ENCODE assay signal across 15 cellular contexts in the genomic region with DNA sequence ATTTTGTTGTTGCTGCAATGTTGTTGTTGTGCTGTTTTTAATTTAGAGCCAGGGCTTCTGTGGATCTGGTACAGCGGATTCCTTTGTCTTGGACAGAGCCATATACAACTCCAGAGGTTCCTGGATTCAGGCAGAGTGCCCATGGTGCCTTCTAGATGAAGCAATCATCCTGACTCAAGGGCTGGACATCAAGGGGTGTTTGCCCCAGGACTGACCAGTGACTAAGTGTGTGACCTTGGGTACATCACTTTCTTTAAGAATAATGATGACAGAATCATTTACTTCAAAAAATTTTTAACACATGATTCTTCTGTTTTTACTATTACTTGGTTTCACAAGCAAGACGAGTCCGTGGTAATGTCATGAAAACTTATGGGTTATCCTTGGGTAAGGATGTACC.
DNase-seq lines count a peak whose midpoint lies in the region; ATAC-seq, FAIRE-seq and TF ChIP-seq lines count a peak whose summit lies in the region.
"Had no signal": no experiment of that assay in that cellular context is flagged by ENCODE, and none has a peak within 500 bp of the region (broad histone marks: within the 10 kb centered on the region; RNA-seq: fewer than 3 reads in every experiment).

No MANE protein-coding gene starts in this region.

- RAD21 ChIA-PET in GM12878 (lab: Charles Lee; ENCODE audit: unreplicated experiment), result interaction anchor here (1.0 kb wide), 1 partner anchor 14 kb away, joined by 3 read pairs; no protein-coding TSS in a partner anchor

- H3K4me1 ChIP-seq in GM12878 (ENCODE audit: control insufficient read depth, insufficient read depth, low read length) (peaks cover 37% of the 10 kb centered on the region), iPS-20b (ENCODE audit: insufficient read depth, low read length) (peaks cover 25% of the 10 kb centered on the region)

- H3K27me3 Mint-ChIP-seq in stimulated activated memory B cell treated with anti-CD40 and anti-IgM and Interleukin-4, amounts not matched to agents 10 μg/mL and 1 μg/mL and 100 μg/mL, for 72 hours, result no peaks in the 10 kb centered on the region
- no peaks in the 10 kb centered on the region for H3K27me3 Mint-ChIP-seq in T-cell
- H3K27me3 Mint-ChIP-seq: activated naive CD4-positive, alpha-beta T cell treated with anti-CD3 and anti-CD28 coated beads, Interleukin-2, amount 50 U/mL, for 24 hours had no signal

- TF ChIP-seq RAD21 in GM12878 (IDR thresholded peaks at IDR 0.05; ENCODE audit: insufficient read depth, low read depth, low read length), result no peak

- H3K4me3 ChIP-seq in GM12878, result no peak overlapping the region
- H3K4me3 ChIP-seq in iPS-20b (ENCODE audit: low read length), result no peak overlapping the region
- H3K4me3 ChIP-seq: SK-N-MC, upper lobe of right lung had no signal

- H3K27ac ChIP-seq in GM12878 (ENCODE audit: control insufficient read depth, insufficient read depth), result no peak overlapping the region
- no peak overlapping the region for H3K27ac ChIP-seq in iPS-20b (ENCODE audit: low read length)
- H3K27ac ChIP-seq: SK-N-MC had no signal

- H4K20me1 ChIP-seq in GM12878 (ENCODE audit: control insufficient read depth, insufficient read depth), result no peaks in the 10 kb centered on the region

- no peak for FAIRE-seq in GM12878 (lab: Jason Lieb, UNC)

- no peak for TF ChIP-seq CTCF in GM12878 (IDR thresholded peaks at IDR 0.05 in 2 of 3, conservative IDR thresholded peaks at IDR 0.05 in 1 of 3; ENCODE audit: control insufficient read depth in 2 of 3, extremely low read depth in 1 of 3, insufficient read depth in 1 of 3, low read depth in 3 of 3, low read length in 3 of 3)

- H3K4me2 ChIP-seq in GM12878 (ENCODE audit: control insufficient read depth, insufficient read depth), result no peak overlapping the region

- POLR2A ChIA-PET in GM12878 (lab: Charles Lee) (interaction anchor here (0.6 kb wide), 1 partner anchor 38 kb away, joined by 4 read pairs; no protein-coding TSS in a partner anchor), T-cell (lab: Charles Lee) (no interaction called here)

- H2AFZ ChIP-seq in GM12878 (ENCODE audit: control insufficient read depth, low read depth, low read length), result no peak overlapping the region

- H3K9ac ChIP-seq in GM12878 (ENCODE audit: control insufficient read depth, insufficient read depth, low read length), result no peak overlapping the region
- H3K9ac ChIP-seq in iPS-20b (ENCODE audit: low read depth, low read length), result peak overlapping the region; percentile 19; the same call in 1 of the 2 replicates

- H3K27me3 ChIP-seq in GM12878 (replicated peaks in 1 of 2; ENCODE audit: control insufficient read depth in 2 of 2, insufficient read depth in 2 of 2, low read length in 1 of 2), result no peaks in the 10 kb centered on the region
- H3K27me3 ChIP-seq in iPS-20b (ENCODE audit: insufficient read depth, low read length), result no peaks in the 10 kb centered on the region
- H3K27me3 ChIP-seq: upper lobe of right lung had no signal

- H3K27ac Mint-ChIP-seq in stimulated activated memory B cell treated with anti-CD40 and anti-IgM and Interleukin-4, amounts not matched to agents 10 μg/mL and 1 μg/mL and 100 μg/mL, for 72 hours, result peak overlapping the region; percentile 81
- H3K27ac Mint-ChIP-seq in T-cell, result no peak overlapping the region
- H3K27ac Mint-ChIP-seq: activated naive CD4-positive, alpha-beta T cell treated with anti-CD3 and anti-CD28 coated beads, Interleukin-2, amount 50 U/mL, for 24 hours had no signal

- DNase-seq in GM04504 (ENCODE audit: low read depth), result peak; percentile 71
- no peak for DNase-seq in GM12878 (ENCODE audit: low read depth, low spot score)
- DNase-seq in activated T-cell treated with anti-CD3 and anti-CD28 coated beads, Interleukin-2, amount 50 U/mL, for 1 hour, result no peak
- DNase-seq in T-cell, result no peak
- DNase-seq: activated CD4-positive, alpha-beta T cell treated with anti-CD3 and anti-CD28 coated beads for 4 hours; DMS 273 treated with DMSO at 0.1 percent for 48 hours; NCI-H1048; occipital lobe; upper lobe of right lung had no signal

- TF ChIP-seq EP300 in GM12878 (IDR thresholded peaks at IDR 0.05; ENCODE audit: borderline replicate concordance in 1 of 2, control insufficient read depth in 1 of 2, low read depth in 2 of 2, low read length in 2 of 2), result no peak

- SMC1A ChIA-PET in GM12878 (lab: Charles Lee; ENCODE audit: uncharacterized antibody, unreplicated experiment), result no interaction called here

- WGBS in GM12878 (ENCODE audit: insufficient coverage, insufficient replicate concordance, low lambda C conversion rate, missing lambda C conversion rate), result 33% methylated on average over 3 of the region's 3 CpGs

- peaks cover 19% of the 10 kb centered on the region for H3K36me3 Mint-ChIP-seq in stimulated activated memory B cell treated with anti-CD40 and anti-IgM and Interleukin-4, amounts not matched to agents 10 μg/mL and 1 μg/mL and 100 μg/mL, for 72 hours
- peaks cover 3% of the 10 kb centered on the region for H3K36me3 Mint-ChIP-seq in T-cell
- H3K36me3 Mint-ChIP-seq: activated naive CD4-positive, alpha-beta T cell treated with anti-CD3 and anti-CD28 coated beads, Interleukin-2, amount 50 U/mL, for 24 hours had no signal

- no peaks in the 10 kb centered on the region; the same call in 1 of the 2 replicates for H3K79me2 ChIP-seq in GM12878 (ENCODE audit: control insufficient read depth, insufficient read depth, low read length)

- ATAC-seq in GM12878, result peak; percentile 11; the same call in 1 of the 3 replicates
- no peak for ATAC-seq in stimulated activated memory B cell treated with anti-CD40 and anti-IgM and Interleukin-4, amounts not matched to agents 10 μg/mL and 1 μg/mL and 100 μg/mL, for 72 hours
- no peak for ATAC-seq in GM18858 (IDR thresholded peaks at IDR 0.05; ENCODE audit: unreplicated experiment)
- no peak for ATAC-seq in T-cell (replicated peaks in 1 of 4)
- ATAC-seq in GM21526 (IDR thresholded peaks at IDR 0.05; ENCODE audit: low FRiP score, unreplicated experiment), result no peak
- ATAC-seq: upper lobe of right lung had no signal

- CTCF ChIA-PET in GM12878 (lab: Yijun Ruan, JAX) (no interaction called here), T-cell (lab: Charles Lee) (no interaction called here)

- no peak overlapping the region for H3K4me3 Mint-ChIP-seq in stimulated activated memory B cell treated with anti-CD40 and anti-IgM and Interleukin-4, amounts not matched to agents 10 μg/mL and 1 μg/mL and 100 μg/mL, for 72 hours
- no peak overlapping the region for H3K4me3 Mint-ChIP-seq in T-cell
- H3K4me3 Mint-ChIP-seq: activated naive CD4-positive, alpha-beta T cell treated with anti-CD3 and anti-CD28 coated beads, Interleukin-2, amount 50 U/mL, for 24 hours had no signal

- in situ Hi-C loops in GM12878 (cut with MboI), result no loop called here

- no peaks in the 10 kb centered on the region for H3K36me3 ChIP-seq in GM12878 (ENCODE audit: control insufficient read depth in 2 of 2, insufficient read depth in 2 of 2, low read length in 1 of 2)
- no peaks in the 10 kb centered on the region for H3K36me3 ChIP-seq in iPS-20b (ENCODE audit: insufficient read depth, low read depth, low read length)
- H3K36me3 ChIP-seq: upper lobe of right lung had no signal

- TF ChIP-seq POLR2A in GM12878 (IDR thresholded peaks at IDR 0.05; ENCODE audit: low read depth, low read length), result no peak

- H3K9me3 ChIP-seq in GM12878 (replicated peaks; ENCODE audit: control insufficient read depth, insufficient read depth, low read length), result no peaks in the 10 kb centered on the region
- no peaks in the 10 kb centered on the region for H3K9me3 ChIP-seq in iPS-20b (ENCODE audit: insufficient read depth, low read depth, low read length)
- H3K9me3 ChIP-seq: upper lobe of right lung had no signal

- peaks cover 80% of the 10 kb centered on the region for H3K4me1 Mint-ChIP-seq in stimulated activated memory B cell treated with anti-CD40 and anti-IgM and Interleukin-4, amounts not matched to agents 10 μg/mL and 1 μg/mL and 100 μg/mL, for 72 hours
- H3K4me1 Mint-ChIP-seq in T-cell, result peaks cover 9 to 28% (median 16%) of the 10 kb centered on the region in 3 donors

- peaks cover 2% of the 10 kb centered on the region for H3K9me3 Mint-ChIP-seq in stimulated activated memory B cell treated with anti-CD40 and anti-IgM and Interleukin-4, amounts not matched to agents 10 μg/mL and 1 μg/mL and 100 μg/mL, for 72 hours
- no peaks in the 10 kb centered on the region for H3K9me3 Mint-ChIP-seq in T-cell
- H3K9me3 Mint-ChIP-seq: activated naive CD4-positive, alpha-beta T cell treated with anti-CD3 and anti-CD28 coated beads, Interleukin-2, amount 50 U/mL, for 24 hours had no signal

- BruUV-seq in GM12878 (replicated peaks; lab: Mats Ljungman, UMichigan), result no TSS peak

- intact Hi-C loops in GM12878 (cut with micrococcal nuclease; ENCODE audit: unreplicated experiment), result no loop called here

TF ChIP-seq in GM12878, 131 proteins besides CTCF, POLR2A, EP300 and RAD21:
- TF ChIP-seq SREBF1 (IDR thresholded peaks at IDR 0.05; ENCODE audit: low read length), result no peak
- TF ChIP-seq NFIC (IDR thresholded peaks at IDR 0.05; ENCODE audit: low read depth, low read length), result peak; percentile 58; the same call in 1 of the 2 replicates
- peak; percentile 41; the same call in 1 of the 2 replicates for TF ChIP-seq JUNB (IDR thresholded peaks at IDR 0.05)
